8 cellular contexts compared by ENCODE assay signal in genomic region chr6:34425498-34426410, GRCh38. TPM values are rescaled to one million over a fixed set of nuclear protein-coding genes. Genes with fewer than 3 reads are reported as not detected.
DNase-seq lines count a peak whose midpoint lies in the region; ATAC-seq, FAIRE-seq and TF ChIP-seq lines count a peak whose summit lies in the region.

Gene RPS10 (minus strand): TSS chr6:34426069. CDS start chr6:34425221, 848 bp downstream.

- peak within 1 kb of the TSS; percentile 78 for H3K4me2 ChIP-seq in keratinocyte (ENCODE audit: control insufficient read depth, extremely low read depth, insufficient read depth, low read depth, low read length)

- peak within 1 kb of the TSS; percentile 51 for H2AFZ ChIP-seq in keratinocyte (ENCODE audit: control insufficient read depth, low read length)

- DNase-seq in AG08395 (ENCODE audit: low spot score) (peak; percentile 100), NCI-H524 (lab: John Stamatoyannopoulos, UW) (peak; percentile 86 to 93), cerebellum (ENCODE audit: low spot score) (peak; percentile 94), keratinocyte (ENCODE audit: low read depth, low spot score) (no peak)
- peak; percentile 91 for DNase-seq in activated CD4-positive, alpha-beta T cell treated with anti-CD3 and anti-CD28 coated beads for 24 hours (ENCODE audit: low read depth in 2 of 2)
- DNase-seq in stimulated activated CD4-positive, alpha-beta T cell treated with anti-CD3 and anti-CD28 coated beads, Interleukin-12 subunit alpha, Interleukin-12 subunit beta, amount 100 ng/mL, for 48 hours (ENCODE audit: low read depth in 2 of 3, low spot score in 1 of 3) = peak; percentile 83 to 93 (median 91)

- peaks cover 10% of the 10 kb centered on the region for H3K4me1 ChIP-seq in keratinocyte (ENCODE audit: control insufficient read depth, extremely low read depth, insufficient read depth, low read length)

- no peaks in the 10 kb centered on the region for H3K9me3 ChIP-seq in keratinocyte (ENCODE audit: control insufficient read depth, low read depth, low read length)

- H4K20me1 ChIP-seq in keratinocyte (ENCODE audit: control insufficient read depth, extremely low read depth, insufficient read depth, low read length) = peaks cover 2% of the 10 kb centered on the region

- H3K4me3 ChIP-seq in keratinocyte (ENCODE audit: control insufficient read depth in 2 of 3, extremely low read depth in 1 of 3, insufficient read depth in 2 of 3, low read depth in 1 of 3, low read length in 3 of 3) = peak within 1 kb of the TSS; percentile 67 to 98 (median 94)

- H3K79me2 ChIP-seq in keratinocyte (ENCODE audit: control insufficient read depth, insufficient read depth, low read length) = peaks cover 48% of the 10 kb centered on the region

- peak within 1 kb of the TSS; percentile 96 for H3K27ac ChIP-seq in keratinocyte (ENCODE audit: control insufficient read depth, insufficient read depth, low read length)

- H3K27me3 ChIP-seq in keratinocyte (ENCODE audit: control insufficient read depth, extremely low read depth, insufficient read depth, low read length) = no peaks in the 10 kb centered on the region

- no peak for FAIRE-seq in keratinocyte (lab: Jason Lieb, UNC)

- dilution Hi-C loops in keratinocyte (cut with MboI; ENCODE audit: extremely low pct_ligation_motif_present, low sequenced_read_pairs) = no loop called here

- H3K9me1 ChIP-seq in keratinocyte (ENCODE audit: control insufficient read depth, extremely low read depth, insufficient read depth, low read length) = no peaks in the 10 kb centered on the region

- no peak for TF ChIP-seq CTCF in keratinocyte (optimal IDR thresholded peaks at IDR 0.05 in 1 of 3, IDR thresholded peaks at IDR 0.05 in 1 of 3, conservative IDR thresholded peaks at IDR 0.05 in 1 of 3; ENCODE audit: extremely low read depth in 1 of 3, insufficient read depth in 2 of 3, low read length in 3 of 3)

- peak; percentile 63 for ATAC-seq in GM19043 (IDR thresholded peaks at IDR 0.05; ENCODE audit: low read depth, unreplicated experiment)
- ATAC-seq in HG03432 (IDR thresholded peaks at IDR 0.05; ENCODE audit: unreplicated experiment) = peak; percentile 88

- H3K36me3 ChIP-seq in keratinocyte (ENCODE audit: control insufficient read depth in 2 of 2, extremely low read depth in 1 of 2, insufficient read depth in 2 of 2, low read length in 2 of 2) = peaks cover 19 to 36% of the 10 kb centered on the region in 2 experiments

- H3K9ac ChIP-seq in keratinocyte (ENCODE audit: control insufficient read depth, extremely low read depth, insufficient read depth, low read length) = peak within 1 kb of the TSS; percentile 100

RNA-seq across cellular contexts. Expression of gene RPS10, which starts in this region (rescaled TPM):
- total RNA-seq in cerebellum = 716 TPM
- polyA plus RNA-seq in keratinocyte = 2,818 to 3,877 TPM (median 3,767 TPM) in 3 replicates
- 257 TPM for polyA plus RNA-seq in keratinocyte (2011; ENCODE audit: low read depth)
- polyA plus RNA-seq in keratinocyte (2011; cell fraction: cytosol; rRNA removed) = 4,155 and 5,101 TPM in 2 replicates
- polyA plus RNA-seq in keratinocyte (2011; cell fraction: nucleus; rRNA removed) = 1,247 and 1,439 TPM in 2 replicates
- polyA plus RNA-seq in keratinocyte (2012; ENCODE audit: low replicate concordance) = 2,602 and 3,258 TPM in 2 replicates
- polyA minus RNA-seq in keratinocyte = 1,516 to 2,301 TPM (median 2,149 TPM) in 3 replicates
- polyA minus RNA-seq in keratinocyte (2011; cell fraction: cytosol; rRNA and poly(A)+ RNA removed) = 1,259 TPM
- polyA minus RNA-seq in keratinocyte (2011; cell fraction: nucleus; rRNA and poly(A)+ RNA removed) = 176 and 189 TPM in 2 replicates
